19 cellular contexts compared by ENCODE assay signal in the genomic region with DNA sequence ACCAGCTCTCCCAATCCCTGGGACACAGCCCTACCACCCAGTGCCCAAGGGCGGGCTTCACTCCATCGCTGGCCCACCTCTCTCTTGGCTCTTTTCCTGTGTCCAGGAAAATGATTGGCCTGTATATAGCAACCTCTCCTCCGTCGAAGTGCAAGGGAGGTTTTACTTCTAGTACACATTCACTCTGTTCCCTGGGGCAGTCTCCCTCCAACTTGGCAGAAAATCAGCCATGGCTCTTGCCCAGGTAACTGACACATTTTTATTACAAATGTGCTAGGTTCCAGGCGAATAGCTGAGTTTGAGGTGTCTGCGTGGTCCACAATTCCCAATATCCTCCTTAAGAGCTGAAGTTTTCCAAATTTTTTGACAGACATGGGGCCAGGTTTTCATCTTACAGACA.
DNase-seq lines count a peak whose midpoint lies in the region; TF ChIP-seq lines count a peak whose summit lies in the region.
"Had no signal": no experiment of that assay in that cellular context is flagged by ENCODE, and none has a peak within 500 bp of the region (broad histone marks: within the 10 kb centered on the region; RNA-seq: fewer than 3 reads in every experiment).

No MANE protein-coding gene starts in this region.

- intact Hi-C loops in thyroid gland (cut with DNase I) = no loop called here

- H3K27ac Mint-ChIP-seq in brain (peak overlapping the region in 3 of 5 experiments; percentile 7 to 68 (median 12)), nephron (peak overlapping the region; percentile 22 to 61 (median 55))
- no peak overlapping the region for H3K27ac Mint-ChIP-seq in activated CD4-positive, alpha-beta memory T cell treated with anti-CD3 and anti-CD28 coated beads, Interleukin-2, amount 10 ng/mL, durations not matched to agents 7 days and 5 days
- H3K27ac Mint-ChIP-seq: CD4-positive, alpha-beta T cell had no signal

- H3K36me3 Mint-ChIP-seq in brain = no peaks in the 10 kb centered on the region
- no peaks in the 10 kb centered on the region for H3K36me3 Mint-ChIP-seq in nephron (ENCODE audit: low read depth)
- H3K36me3 Mint-ChIP-seq in activated CD4-positive, alpha-beta memory T cell treated with anti-CD3 and anti-CD28 coated beads, Interleukin-2, amount 10 ng/mL, durations not matched to agents 7 days and 5 days (ENCODE audit: low read depth) = no peaks in the 10 kb centered on the region

- CTCF ChIA-PET in activated CD4-positive, alpha-beta memory T cell treated with anti-CD3 and anti-CD28 coated beads, Interleukin-2, amount 10 ng/mL, durations not matched to agents 7 days and 5 days (lab: Charles Lee) = no interaction called here

- no peaks in the 10 kb centered on the region for H3K36me3 ChIP-seq in thyroid gland

- H3K4me1 Mint-ChIP-seq in brain (peaks cover 35% of the 10 kb centered on the region), nephron (peaks cover 21% of the 10 kb centered on the region)
- no peaks in the 10 kb centered on the region for H3K4me1 Mint-ChIP-seq in activated CD4-positive, alpha-beta memory T cell treated with anti-CD3 and anti-CD28 coated beads, Interleukin-2, amount 10 ng/mL, durations not matched to agents 7 days and 5 days

- no peaks in the 10 kb centered on the region for H3K9me3 ChIP-seq in thyroid gland

- peaks cover 10% of the 10 kb centered on the region for H3K27me3 Mint-ChIP-seq in brain
- peaks cover 25% of the 10 kb centered on the region for H3K27me3 Mint-ChIP-seq in nephron (ENCODE audit: low read depth)
- no peaks in the 10 kb centered on the region for H3K27me3 Mint-ChIP-seq in activated CD4-positive, alpha-beta memory T cell treated with anti-CD3 and anti-CD28 coated beads, Interleukin-2, amount 10 ng/mL, durations not matched to agents 7 days and 5 days

- 51 to 72% methylated on average over 6 of the region's 6 CpGs for WGBS in thyroid gland, 2 donors

- H3K9me3 Mint-ChIP-seq in brain = peaks cover 12 to 19% (median 17%) of the 10 kb centered on the region in 5 experiments
- H3K9me3 Mint-ChIP-seq in nephron = peaks cover 12% of the 10 kb centered on the region
- no peaks in the 10 kb centered on the region for H3K9me3 Mint-ChIP-seq in activated CD4-positive, alpha-beta memory T cell treated with anti-CD3 and anti-CD28 coated beads, Interleukin-2, amount 10 ng/mL, durations not matched to agents 7 days and 5 days
- H3K9me3 Mint-ChIP-seq: CD4-positive, alpha-beta T cell had no signal

- H3K4me3 ChIP-seq in LNCaP clone FGC (ENCODE audit: low read depth, low read length) (no peak overlapping the region), thyroid gland (replicated peaks in 1 of 3) (no peak overlapping the region)
- H3K4me3 ChIP-seq: GM12878 had no signal

- no peak for TF ChIP-seq POLR2A in thyroid gland (IDR thresholded peaks at IDR 0.05)

- H3K27me3 ChIP-seq in thyroid gland = no peaks in the 10 kb centered on the region

- no peak overlapping the region for H3K27ac ChIP-seq in thyroid gland
- H3K27ac ChIP-seq: KMS-11 had no signal

- no peak for TF ChIP-seq CTCF in LNCaP clone FGC (IDR thresholded peaks at IDR 0.05; ENCODE audit: control insufficient read depth, extremely low read depth, insufficient read depth)
- no peak for TF ChIP-seq CTCF in brain (conservative IDR thresholded peaks at IDR 0.05)
- TF ChIP-seq CTCF in nephron (IDR thresholded peaks at IDR 0.05; ENCODE audit: unreplicated experiment in 3 of 3) = no peak
- TF ChIP-seq CTCF in thyroid gland (IDR thresholded peaks at IDR 0.05) = no peak

- POLR2A ChIA-PET in activated CD4-positive, alpha-beta memory T cell treated with anti-CD3 and anti-CD28 coated beads, Interleukin-2, amount 10 ng/mL, durations not matched to agents 7 days and 5 days (lab: Charles Lee) = no interaction called here

- no peak overlapping the region for H3K4me3 Mint-ChIP-seq in brain
- no peak overlapping the region for H3K4me3 Mint-ChIP-seq in nephron
- H3K4me3 Mint-ChIP-seq in activated CD4-positive, alpha-beta memory T cell treated with anti-CD3 and anti-CD28 coated beads, Interleukin-2, amount 10 ng/mL, durations not matched to agents 7 days and 5 days = no peak overlapping the region
- H3K4me3 Mint-ChIP-seq: CD4-positive, alpha-beta T cell had no signal

- peaks cover 0 to 8% of the 10 kb centered on the region in 2 donors for H3K4me1 ChIP-seq in thyroid gland

- peak; percentile 30 for DNase-seq in LNCaP clone FGC (ENCODE audit: low read depth)
- DNase-seq in thyroid gland = peak; percentile 51 to 64
- no peak for DNase-seq in pons (ENCODE audit: low spot score)
- no peak for DNase-seq in activated CD4-positive, alpha-beta memory T cell treated with anti-CD3 and anti-CD28 coated beads, Interleukin-2, amount 10 ng/mL, durations not matched to agents 7 days and 5 days
- DNase-seq in HK-2 (ENCODE audit: unreplicated experiment) = no peak
- DNase-seq: CD4-positive, alpha-beta T cell; COR-L47; DMS79; H7; IMR-90; NCI-H1105; NCI-H146; NCI-H2029; NCI-H524 treated with DMSO at 0.1 percent for 48 hours; NCI-H82 had no signal

Comparison
In these comparisons a context has a peak if more than half of its experiments do, and no peak if none do; other contexts are left out.
1. DNase-seq: peak in LNCaP clone FGC (single experiment) and thyroid gland (2 of 2); none in pons (single experiment), activated CD4-positive, alpha-beta memory T cell treated with anti-CD3 and anti-CD28 coated beads, Interleukin-2, amount 10 ng/mL, durations not matched to agents 7 days and 5 days (single experiment) and HK-2 (single experiment).